16 cellular contexts compared by ENCODE assay signal in genomic region chr7:101104799-101105198, GRCh38.
"Had no signal": no experiment of that assay in that cellular context is flagged by ENCODE, and none has a peak within 500 bp of the region (broad histone marks: within the 10 kb centered on the region; RNA-seq: fewer than 3 reads in every experiment).

No MANE protein-coding gene starts in this region.

- H3K9me3 Mint-ChIP-seq: activated naive CD4-positive, alpha-beta T cell treated with anti-CD3 and anti-CD28 coated beads, Interleukin-2, amount 10 ng/mL, durations not matched to agents 7 days and 5 days; activated T-helper 17 cell treated with anti-CD3 and anti-CD28 coated beads, Interleukin-2, amount 50 U/mL, for 72 hours; T-cell had no signal

- H3K36me3 Mint-ChIP-seq: activated naive CD4-positive, alpha-beta T cell treated with anti-CD3 and anti-CD28 coated beads, Interleukin-2, amount 10 ng/mL, durations not matched to agents 7 days and 5 days; T-cell had no signal

- H3K27ac ChIP-seq: adrenal gland, body of pancreas, pancreas, suprapubic skin had no signal

- ATAC-seq: activated T-helper 17 cell treated with anti-CD3 and anti-CD28 coated beads, Interleukin-2, amount 50 U/mL, for 72 hours; body of pancreas; left cardiac atrium; pancreas; stimulated activated naive CD8-positive, alpha-beta T cell treated with anti-CD3 and anti-CD28 coated beads, Interleukin-15, Interleukin-2, amounts not matched to agents 100 U/mL and 50 U/mL, for 24 hours; T-cell had no signal

- H3K9me3 ChIP-seq: adrenal gland, body of pancreas, pancreas, suprapubic skin, upper lobe of left lung had no signal

- H3K27me3 ChIP-seq: adrenal gland, body of pancreas, pancreas, suprapubic skin, upper lobe of left lung had no signal

- H3K4me3 ChIP-seq: adrenal gland, body of pancreas, pancreas, suprapubic skin, upper lobe of left lung had no signal

- H3K4me1 Mint-ChIP-seq: activated naive CD4-positive, alpha-beta T cell treated with anti-CD3 and anti-CD28 coated beads, Interleukin-2, amount 10 ng/mL, durations not matched to agents 7 days and 5 days; activated T-helper 17 cell treated with anti-CD3 and anti-CD28 coated beads, Interleukin-2, amount 50 U/mL, for 72 hours had no signal

- H3K36me3 ChIP-seq: adrenal gland, pancreas, suprapubic skin, upper lobe of left lung had no signal

- FAIRE-seq: pancreas had no signal

- H3K27ac Mint-ChIP-seq: activated naive CD4-positive, alpha-beta T cell treated with anti-CD3 and anti-CD28 coated beads, Interleukin-2, amount 10 ng/mL, durations not matched to agents 7 days and 5 days; activated T-helper 17 cell treated with anti-CD3 and anti-CD28 coated beads, Interleukin-2, amount 50 U/mL, for 72 hours; T-cell had no signal

- H3K4me3 Mint-ChIP-seq: activated naive CD4-positive, alpha-beta T cell treated with anti-CD3 and anti-CD28 coated beads, Interleukin-2, amount 10 ng/mL, durations not matched to agents 7 days and 5 days; activated T-helper 17 cell treated with anti-CD3 and anti-CD28 coated beads, Interleukin-2, amount 50 U/mL, for 72 hours; T-cell had no signal

- DNase-seq: activated CD4-positive, alpha-beta T cell treated with anti-CD3 and anti-CD28 coated beads for 4 hours; activated naive CD4-positive, alpha-beta T cell treated with anti-CD3 and anti-CD28 coated beads, Interleukin-2, amount 10 ng/mL, durations not matched to agents 7 days and 5 days; adrenal gland; body of pancreas; central memory CD4-positive, alpha-beta T cell; erythroblast; left cardiac atrium; mammary epithelial cell; pancreas; stimulated activated CD4-positive, alpha-beta T cell treated with anti-CD3 and anti-CD28 coated beads, Interleukin-4, amount 100 ng/mL, for 1 hour; stimulated activated CD8-positive, alpha-beta memory T cell treated with anti-CD3 and anti-CD28 coated beads, Interleukin-4, amount 100 ng/mL, for 48 hours; stimulated activated naive CD8-positive, alpha-beta T cell treated with anti-CD3 and anti-CD28 coated beads, Interleukin-15, Interleukin-2, amounts not matched to agents 100 U/mL and 50 U/mL, for 24 hours; T-cell; upper lobe of left lung had no signal
